In the genomic region with DNA sequence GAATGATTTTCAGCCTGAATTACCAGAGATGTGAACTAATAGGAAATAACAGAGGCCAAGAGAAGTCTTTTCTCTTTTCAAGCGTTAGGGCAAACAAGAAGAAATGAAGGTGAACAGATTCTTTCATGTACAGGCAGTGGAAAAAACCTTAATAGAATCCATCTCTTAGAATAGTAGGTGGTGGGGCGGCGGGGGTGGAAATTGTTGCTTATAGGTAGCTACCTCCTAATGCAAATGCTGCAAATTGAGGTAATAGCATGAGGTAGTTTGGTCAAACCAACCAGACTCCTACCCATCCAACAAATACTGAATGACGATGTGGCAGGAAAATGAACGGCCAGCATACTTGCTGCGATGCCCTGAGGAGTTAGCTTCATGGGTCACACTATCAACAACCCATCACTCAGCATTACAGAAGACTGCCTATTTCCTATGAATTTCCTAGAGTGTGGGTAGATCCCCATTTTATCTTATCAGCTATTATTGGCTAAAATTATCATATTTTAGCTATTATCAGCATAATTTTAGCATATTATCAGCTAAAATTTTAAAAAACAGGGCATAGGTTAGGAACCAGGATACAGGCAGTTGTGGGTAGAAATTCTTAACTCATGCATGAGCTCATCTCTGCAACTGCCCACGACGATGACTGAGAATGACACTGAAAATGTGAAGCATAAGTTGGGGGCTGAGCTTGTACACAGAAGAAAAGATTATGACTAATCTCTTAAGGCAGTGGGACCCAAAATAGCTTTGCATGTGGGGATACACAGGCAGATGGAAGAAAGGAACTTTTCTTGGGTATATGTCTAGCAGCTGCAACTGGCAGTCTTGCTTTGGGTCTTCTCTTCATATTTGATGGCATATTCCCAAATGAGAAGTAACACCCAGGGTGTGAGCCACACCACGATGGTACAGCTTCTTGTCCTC, we compare ENCODE assay signal across 9 cellular contexts.
DNase-seq lines count a peak whose midpoint lies in the region; ATAC-seq and TF ChIP-seq lines count a peak whose summit lies in the region.
"Had no signal": no experiment of that assay in that cellular context is flagged by ENCODE, and none has a peak within 500 bp of the region (broad histone marks: within the 10 kb centered on the region; RNA-seq: fewer than 3 reads in every experiment).

No MANE protein-coding gene starts in this region.

- no peaks in the 10 kb centered on the region for H3K27me3 Mint-ChIP-seq in T-helper 17 cell
- H3K27me3 Mint-ChIP-seq in type B pancreatic cell, result no peaks in the 10 kb centered on the region

- CTCF ChIA-PET in RWPE1 (lab: Yijun Ruan, JAX), result interaction anchor here (0.5 to 1.5 kb wide), 3 partner anchors 11 to 271 kb away, joined by 3 to 7 read pairs (median 3); no protein-coding TSS in a partner anchor

- H3K27ac ChIP-seq in RWPE1, result no peak overlapping the region

- TF ChIP-seq CTCF in type B pancreatic cell (conservative IDR thresholded peaks at IDR 0.05), result no peak
- no peak for TF ChIP-seq CTCF in RWPE1 (conservative IDR thresholded peaks at IDR 0.05; ENCODE audit: low read depth)

- peak; percentile 92 for ATAC-seq in GM18858 (IDR thresholded peaks at IDR 0.05; ENCODE audit: unreplicated experiment)
- ATAC-seq in HG02623 (IDR thresholded peaks at IDR 0.05; ENCODE audit: unreplicated experiment), result peak; percentile 85
- ATAC-seq in T-helper 17 cell, result no peak

- H3K4me3 Mint-ChIP-seq in T-helper 17 cell, result no peak overlapping the region
- no peak overlapping the region for H3K4me3 Mint-ChIP-seq in type B pancreatic cell

- H3K36me3 Mint-ChIP-seq in T-helper 17 cell (ENCODE audit: low read depth) (peaks cover 19% of the 10 kb centered on the region), type B pancreatic cell (peaks cover 40% of the 10 kb centered on the region)

- POLR2A ChIA-PET in RWPE1 (lab: Yijun Ruan, JAX; ENCODE audit: low non-redundant PET), result interaction anchor here (0.6 kb wide), 1 partner anchor 47 kb away, joined by 4 read pairs; no protein-coding TSS in a partner anchor

- H3K9me3 Mint-ChIP-seq in type B pancreatic cell, result no peaks in the 10 kb centered on the region

- H3K4me1 Mint-ChIP-seq in T-helper 17 cell (no peaks in the 10 kb centered on the region), type B pancreatic cell (ENCODE audit: unreplicated experiment) (peaks cover 5% of the 10 kb centered on the region)

- peak overlapping the region; percentile 19 for H3K27ac Mint-ChIP-seq in T-helper 17 cell
- H3K27ac Mint-ChIP-seq in type B pancreatic cell, result no peak overlapping the region

- no peaks in the 10 kb centered on the region for H3K9me3 ChIP-seq in T-helper 17 cell (ENCODE audit: control insufficient read depth, low read length, poor library complexity, severe bottlenecking)

- DNase-seq in T-helper 17 cell (no peak), occipital lobe (lab: John Stamatoyannopoulos, UW) (peak; percentile 34), type B pancreatic cell (ENCODE audit: extremely low spot score, unreplicated experiment) (no peak), RWPE1 (ENCODE audit: low spot score) (no peak), T-helper 9 cell (no peak), NOMO-1 treated with dmso at 0.1 percent for 144 hours (lab: John Stamatoyannopoulos, UW; ENCODE audit: unreplicated experiment) (no peak)
- DNase-seq: left cardiac atrium had no signal
